21 cellular contexts compared by ENCODE assay signal in the genomic region with DNA sequence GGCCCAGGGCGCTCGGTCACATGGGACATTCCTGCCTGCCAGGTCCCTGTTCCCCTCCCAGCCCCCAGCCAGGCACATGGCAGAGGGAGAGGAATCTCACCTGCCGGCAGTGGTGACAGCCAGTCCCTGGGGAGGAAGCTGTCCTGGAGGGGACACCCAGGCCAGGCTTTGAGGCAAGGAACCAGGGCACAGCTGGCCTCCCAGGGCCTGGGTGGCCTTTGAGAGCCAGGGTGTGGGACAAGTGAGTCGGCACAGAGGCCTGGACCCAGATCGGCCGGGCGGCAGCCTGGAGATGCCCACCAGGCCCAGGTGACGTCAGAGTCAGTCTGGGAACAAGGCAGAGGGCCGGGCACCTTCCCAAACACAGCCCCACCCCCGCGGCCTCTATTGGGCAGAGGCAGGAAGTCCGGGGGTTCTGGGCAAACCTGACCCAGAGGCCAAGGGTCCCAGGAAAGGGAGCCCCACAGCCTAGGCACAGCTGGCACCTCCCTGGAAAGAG.
DNase-seq lines count a peak whose midpoint lies in the region; ATAC-seq, FAIRE-seq and TF ChIP-seq lines count a peak whose summit lies in the region.
"Had no signal": no experiment of that assay in that cellular context is flagged by ENCODE, and none has a peak within 500 bp of the region (broad histone marks: within the 10 kb centered on the region; RNA-seq: fewer than 3 reads in every experiment).

No MANE protein-coding gene starts in this region.

- no peak overlapping the region for H3K9ac ChIP-seq in HepG2 (ENCODE audit: insufficient read depth, low read depth, low read length)
- no peak overlapping the region for H3K9ac ChIP-seq in kidney (ENCODE audit: low read length in 2 of 2)
- H3K9ac ChIP-seq in trophoblast cell (ENCODE audit: low read length) = no peak overlapping the region
- H3K9ac ChIP-seq: GM23248 had no signal

- no peaks in the 10 kb centered on the region for H3K79me2 ChIP-seq in HepG2 (ENCODE audit: insufficient read depth, low read length)
- peaks cover 3% of the 10 kb centered on the region for H3K79me2 ChIP-seq in trophoblast cell (ENCODE audit: control insufficient read depth, insufficient read depth, low read length, poor library complexity)
- no peaks in the 10 kb centered on the region for H3K79me2 ChIP-seq in OCI-LY7 (ENCODE audit: insufficient read depth, low read depth, low read length)

- H3K4me2 ChIP-seq in HepG2 (ENCODE audit: low read depth, low read length) (no peak overlapping the region), trophoblast cell (ENCODE audit: low read length) (no peak overlapping the region), OCI-LY7 (ENCODE audit: low read length) (no peak overlapping the region)

- H3K4me1 Mint-ChIP-seq in Caco-2 (ENCODE audit: low read depth, unreplicated experiment) = peaks cover 10% of the 10 kb centered on the region
- H3K4me1 Mint-ChIP-seq: CD8-positive, alpha-beta memory T cell had no signal

- peaks cover 5% of the 10 kb centered on the region for H3K79me1 ChIP-seq in trophoblast cell (ENCODE audit: low read length)

- DNase-seq in HepG2 (ENCODE audit: low spot score) = no peak
- DNase-seq in right lobe of liver = no peak
- DNase-seq in Caco-2 = no peak
- peak; percentile 62 for DNase-seq in kidney
- no peak for DNase-seq in trophoblast cell
- DNase-seq in COR-L47 (lab: John Stamatoyannopoulos, UW) = no peak
- no peak for DNase-seq in OCI-LY7 (ENCODE audit: low spot score)
- DNase-seq in SIG-M5 treated with dmso at 0.1 percent for 504 hours (lab: John Stamatoyannopoulos, UW; ENCODE audit: unreplicated experiment) = no peak
- DNase-seq: CD4-positive, alpha-beta T cell; CD8-positive, alpha-beta memory T cell; DMS 273 treated with DMSO at 0.1 percent for 48 hours; DMS79; EL; GDM1; GM23248; H9; HFFc6 had no signal

- POLR2A ChIA-PET in HepG2 (lab: Yijun Ruan, JAX) = no interaction called here
- POLR2A ChIA-PET in Caco-2 (lab: Charles Lee) = interaction anchor here (0.6 kb wide), 1 partner anchor 20 kb away, joined by 4 read pairs; no protein-coding TSS in a partner anchor
- POLR2A ChIA-PET in OCI-LY7 (lab: Charles Lee) = no interaction called here

- in situ Hi-C loops in HepG2 (cut with HindIII; ENCODE audit: extremely low pct_ligation_motif_present, low pct_unique_long_range_greater_than_20kb) = no loop called here

- H3K27ac ChIP-seq in HepG2 (ENCODE audit: extremely low read length, insufficient read depth, low read length) (no peak overlapping the region), right lobe of liver (no peak overlapping the region), kidney (ENCODE audit: low read depth in 2 of 2, low read length in 2 of 2) (no peak overlapping the region), trophoblast cell (ENCODE audit: low read depth, low read length) (no peak overlapping the region), OCI-LY7 (ENCODE audit: low read depth, low read length, poor library complexity, severe bottlenecking) (no peak overlapping the region)
- H3K27ac ChIP-seq: C4-2B, GM23248 had no signal

- no peak overlapping the region for H3K14ac ChIP-seq in trophoblast cell (ENCODE audit: low read length)

- intact Hi-C loops in HepG2 (cut with micrococcal nuclease; ENCODE audit: unreplicated experiment) (no loop called here), right lobe of liver (cut with DNase I) (no loop called here), Caco-2 (cut with micrococcal nuclease; ENCODE audit: unreplicated experiment) (no loop called here), kidney (cut with DNase I) (no loop called here), OCI-LY7 (cut with micrococcal nuclease; ENCODE audit: unreplicated experiment) (no loop called here)

- H3K4me1 ChIP-seq in HepG2 (ENCODE audit: insufficient read depth, low read length) (no peaks in the 10 kb centered on the region), right lobe of liver (no peaks in the 10 kb centered on the region), Caco-2 (peaks cover 35% of the 10 kb centered on the region), kidney (ENCODE audit: control insufficient read depth in 1 of 2, insufficient read depth in 1 of 2, low read depth in 1 of 2, low read length in 2 of 2) (peaks cover 0 to 7% of the 10 kb centered on the region in 2 donors), trophoblast cell (ENCODE audit: control insufficient read depth in 1 of 2, insufficient read depth in 2 of 2, low read length in 2 of 2) (peaks cover 10 to 15% of the 10 kb centered on the region in 2 experiments), OCI-LY7 (ENCODE audit: insufficient read depth, low read length, poor library complexity, severe bottlenecking) (no peaks in the 10 kb centered on the region)

- no peak overlapping the region for H4K8ac ChIP-seq in trophoblast cell (ENCODE audit: low read depth, low read length)

- H2AFZ ChIP-seq in HepG2 (ENCODE audit: low read length) (no peak overlapping the region), trophoblast cell (ENCODE audit: insufficient read depth, low read length, poor library complexity) (no peak overlapping the region), OCI-LY7 (ENCODE audit: low read length) (no peak overlapping the region)
- H2AFZ ChIP-seq: GM23248 had no signal

- no peak overlapping the region for H3K4me3 Mint-ChIP-seq in Caco-2 (ENCODE audit: unreplicated experiment)
- H3K4me3 Mint-ChIP-seq: CD4-positive, alpha-beta T cell; CD8-positive, alpha-beta memory T cell; H9; HFFc6 had no signal

- H4K91ac ChIP-seq in trophoblast cell (ENCODE audit: low read depth, low read length) = peak overlapping the region; percentile 17

- H2BK12ac ChIP-seq in trophoblast cell (ENCODE audit: low read length) = no peak overlapping the region

- peaks cover 4% of the 10 kb centered on the region for H3K36me3 Mint-ChIP-seq in Caco-2 (ENCODE audit: insufficient read depth, unreplicated experiment)
- H3K36me3 Mint-ChIP-seq: CD8-positive, alpha-beta memory T cell had no signal

- H3K18ac ChIP-seq in trophoblast cell (ENCODE audit: low read length) = no peak overlapping the region

- 100% methylated on average over 1 of the region's 12 CpGs for WGBS in HepG2 (ENCODE audit: low lambda C conversion rate)
- 60% methylated on average over 2 of the region's 12 CpGs for WGBS in right lobe of liver (ENCODE audit: insufficient coverage, low coverage, low lambda C conversion rate, missing lambda C conversion rate)
- WGBS in trophoblast cell (ENCODE audit: extremely low coverage, insufficient coverage, insufficient read length) = no CpG with 5 or more reads among the region's 12 CpGs

- H2BK120ac ChIP-seq in trophoblast cell (ENCODE audit: insufficient read depth, low read length, poor library complexity) = no peak overlapping the region

- no peak for TF ChIP-seq EP300 in HepG2 (IDR thresholded peaks at IDR 0.05; ENCODE audit: low read depth in 2 of 2, low read length in 2 of 2)
- TF ChIP-seq EP300 in HepG2 (CRISPR knock-in tag; IDR thresholded peaks at IDR 0.05; ENCODE audit: borderline replicate concordance) = no peak

- no peaks in the 10 kb centered on the region for H3K9me3 Mint-ChIP-seq in Caco-2 (ENCODE audit: unreplicated experiment)
- H3K9me3 Mint-ChIP-seq: CD4-positive, alpha-beta T cell; CD8-positive, alpha-beta memory T cell; H9; HFFc6 had no signal

- peak overlapping the region; percentile 50 for H2AK5ac ChIP-seq in trophoblast cell (ENCODE audit: low read length)

- no peaks in the 10 kb centered on the region for H3K9me2 ChIP-seq in OCI-LY7 (ENCODE audit: insufficient read depth, low read length)

- CTCF ChIA-PET in HepG2 (lab: Yijun Ruan, JAX; ENCODE audit: low intra/inter-chr PET ratio, low total read pairs) (no interaction called here), Caco-2 (lab: Charles Lee) (no interaction called here), OCI-LY7 (lab: Charles Lee; ENCODE audit: unreplicated experiment) (no interaction called here)

- H3K9me3 ChIP-seq in HepG2 (ENCODE audit: low read length) (no peaks in the 10 kb centered on the region), right lobe of liver (no peaks in the 10 kb centered on the region), Caco-2 (0 out of 2 replicates have a peak, but pooled peaks cover 2% of the 10 kb centered on the region), kidney (ENCODE audit: control insufficient read depth in 1 of 2, low read length in 2 of 2) (no peaks in the 10 kb centered on the region), trophoblast cell (ENCODE audit: insufficient read depth, low read depth, low read length) (peaks cover 6% of the 10 kb centered on the region), OCI-LY7 (ENCODE audit: low read length) (0 out of 2 replicates have a peak, but pooled peaks cover 5% of the 10 kb centered on the region)

- no peak overlapping the region for H2BK5ac ChIP-seq in trophoblast cell (ENCODE audit: low read depth, low read length, poor library complexity)

- H3K36me3 ChIP-seq in HepG2 (replicated peaks in 1 of 2; ENCODE audit: control insufficient read depth in 1 of 2, insufficient read depth in 2 of 2, low read length in 2 of 2) = no peaks in the 10 kb centered on the region
- H3K36me3 ChIP-seq in right lobe of liver = no peaks in the 10 kb centered on the region
- no peaks in the 10 kb centered on the region for H3K36me3 ChIP-seq in Caco-2 (ENCODE audit: control insufficient read depth, insufficient read depth, low read length)
- H3K36me3 ChIP-seq in kidney (ENCODE audit: control insufficient read depth in 1 of 2, insufficient read depth in 2 of 2, low read length in 2 of 2) = no peaks in the 10 kb centered on the region
- no peaks in the 10 kb centered on the region for H3K36me3 ChIP-seq in trophoblast cell (ENCODE audit: control insufficient read depth in 1 of 2, insufficient read depth in 2 of 2, low read length in 2 of 2)
- H3K36me3 ChIP-seq in OCI-LY7 (ENCODE audit: insufficient read depth, low read length) = no peaks in the 10 kb centered on the region

- no peak overlapping the region for H3K4ac ChIP-seq in trophoblast cell (ENCODE audit: low read depth, low read length)

- H4K20me1 ChIP-seq in HepG2 (ENCODE audit: insufficient read depth, low read length) (no peaks in the 10 kb centered on the region), OCI-LY7 (ENCODE audit: insufficient read depth, low read length) (no peaks in the 10 kb centered on the region)

- FAIRE-seq in HepG2 (lab: Jason Lieb, UNC) = no peak
- FAIRE-seq in kidney (lab: Jason Lieb, UNC) = no peak
- FAIRE-seq: GM12878, GM19239 had no signal

- no peak overlapping the region for H4K12ac ChIP-seq in trophoblast cell (ENCODE audit: low read depth, low read length)

- BruUV-seq in HepG2 (replicated peaks; lab: Mats Ljungman, UMichigan) (no TSS peak), Caco-2 (replicated peaks; lab: Mats Ljungman, UMichigan) (no TSS peak), OCI-LY7 (replicated peaks; lab: Mats Ljungman, UMichigan) (no TSS peak)

- H3K23ac ChIP-seq in trophoblast cell (ENCODE audit: low read length) = no peak overlapping the region

- H3K27me3 Mint-ChIP-seq in Caco-2 (ENCODE audit: insufficient read depth, unreplicated experiment) = no peaks in the 10 kb centered on the region
- H3K27me3 Mint-ChIP-seq: CD4-positive, alpha-beta T cell had no signal

- peaks cover 5 to 57% of the 10 kb centered on the region in 2 experiments; a peak in 4 of 5 replicates for H3K27me3 ChIP-seq in HepG2 (ENCODE audit: control insufficient read depth in 1 of 2, insufficient read depth in 2 of 2, low read length in 2 of 2)
- no peaks in the 10 kb centered on the region for H3K27me3 ChIP-seq in right lobe of liver
- no peaks in the 10 kb centered on the region for H3K27me3 ChIP-seq in Caco-2 (replicated peaks; ENCODE audit: control insufficient read depth, insufficient read depth, low read length)
- H3K27me3 ChIP-seq in trophoblast cell (ENCODE audit: insufficient read depth, low read length) = no peaks in the 10 kb centered on the region

- no peak for ATAC-seq in HepG2
- no peak for ATAC-seq in right lobe of liver
- ATAC-seq: GM12878, HCT116 had no signal

- TF ChIP-seq CTCF in HepG2 (CRISPR knock-in tag; IDR thresholded peaks at IDR 0.05) (no peak), right lobe of liver (IDR thresholded peaks at IDR 0.05) (no peak), Caco-2 (IDR thresholded peaks at IDR 0.05; ENCODE audit: insufficient read depth in 1 of 2, low read depth in 1 of 2, low read length in 1 of 2, severe bottlenecking in 1 of 2, unreplicated experiment in 1 of 2) (no peak), kidney (IDR thresholded peaks at IDR 0.05; ENCODE audit: borderline replicate concordance, extremely low read depth, insufficient read depth) (no peak), OCI-LY7 (conservative IDR thresholded peaks at IDR 0.05; ENCODE audit: low read length) (no peak)

- no peak for TF ChIP-seq POLR2A in HepG2 (IDR thresholded peaks at IDR 0.05; ENCODE audit: insufficient read depth in 1 of 2, low read depth in 2 of 2, low read length in 2 of 2)
- no peak for TF ChIP-seq POLR2A in right lobe of liver (IDR thresholded peaks at IDR 0.05)

- H3K27ac Mint-ChIP-seq in Caco-2 (ENCODE audit: unreplicated experiment) = peak overlapping the region; percentile 34
- H3K27ac Mint-ChIP-seq: CD4-positive, alpha-beta T cell; CD8-positive, alpha-beta memory T cell; HFFc6 had no signal

- TF ChIP-seq RAD21 in HepG2 (CRISPR knock-in tag; IDR thresholded peaks at IDR 0.05) = no peak

- H3K4me3 ChIP-seq in HepG2 (replicated peaks in 1 of 3; ENCODE audit: insufficient read depth in 1 of 3, low read depth in 2 of 3, low read length in 3 of 3) (no peak overlapping the region), right lobe of liver (no peak overlapping the region), Caco-2 (ENCODE audit: low read depth, low read length) (no peak overlapping the region), kidney (ENCODE audit: low read length in 2 of 2) (no peak overlapping the region), trophoblast cell (ENCODE audit: low read depth, low read length) (no peak overlapping the region), OCI-LY7 (ENCODE audit: low read depth, low read length, poor library complexity, severe bottlenecking) (no peak overlapping the region)
- H3K4me3 ChIP-seq: GM12878, GM23248 had no signal
